Comparison of ENCODE assay signal across 9 cellular contexts in genomic region chr7:140060788-140061606, GRCh38. TPM values are rescaled to one million over a fixed set of nuclear protein-coding genes. Genes with fewer than 3 reads are reported as not detected.
DNase-seq lines count a peak whose midpoint lies in the region; ATAC-seq and TF ChIP-seq lines count a peak whose summit lies in the region.
"Had no signal": no experiment of that assay in that cellular context is flagged by ENCODE, and none has a peak within 500 bp of the region (broad histone marks: within the 10 kb centered on the region; RNA-seq: fewer than 3 reads in every experiment).

No MANE protein-coding gene starts in this region.

- H3K79me2 ChIP-seq in KMS-11 (ENCODE audit: insufficient read depth, low read depth), result peaks cover 12% of the 10 kb centered on the region; the same call in 1 of the 2 replicates

- no peak overlapping the region for H2AFZ ChIP-seq in KMS-11 (ENCODE audit: low read depth)

- H3K27ac ChIP-seq in KMS-11 (no peak overlapping the region), heart left ventricle (peak overlapping the region in 11 of 12 donors; percentile 77 to 99 (median 92)), spleen (peak overlapping the region; percentile 7 to 98 (median 94))

- H3K36me3 Mint-ChIP-seq in T-helper 17 cell (ENCODE audit: low read depth), result no peaks in the 10 kb centered on the region

- peaks cover 45% of the 10 kb centered on the region for H3K4me1 Mint-ChIP-seq in T-helper 17 cell

- H3K27me3 Mint-ChIP-seq in T-helper 17 cell, result no peaks in the 10 kb centered on the region

- no peak for DNase-seq in T-helper 17 cell
- DNase-seq in heart left ventricle, result peak; percentile 72 to 88 (median 79)
- no peak for DNase-seq in spleen
- DNase-seq in NCI-H1436 (lab: John Stamatoyannopoulos, UW), result no peak
- DNase-seq in KBM-7, result no peak
- DNase-seq in glomerular visceral epithelial cell (ENCODE audit: extremely low spot score), result no peak
- DNase-seq in NCI-H526 (lab: John Stamatoyannopoulos, UW), result no peak

- ATAC-seq in T-helper 17 cell, result no peak
- peak; percentile 31 to 66 (median 44) for ATAC-seq in heart left ventricle

- no peaks in the 10 kb centered on the region for H3K9me3 ChIP-seq in T-helper 17 cell (ENCODE audit: control insufficient read depth, low read length, poor library complexity, severe bottlenecking)
- peaks cover 0 to 8% (median 0%) of the 10 kb centered on the region in 12 donors for H3K9me3 ChIP-seq in heart left ventricle
- H3K9me3 ChIP-seq in spleen, result peaks cover 0 to 6% (median 4%) of the 10 kb centered on the region in 8 donors
- H3K9me3 ChIP-seq: mucosa of descending colon had no signal

- 27 to 33% (median 31%) methylated on average over 11 of the region's 11 CpGs for WGBS in heart left ventricle, 4 donors
- 53 to 68% (median 65%) methylated on average over 11 of the region's 11 CpGs for WGBS in spleen, 5 donors

- no peak for TF ChIP-seq POLR2A in heart left ventricle (IDR thresholded peaks at IDR 0.05)
- no peak for TF ChIP-seq POLR2A in spleen (IDR thresholded peaks at IDR 0.05)

- peak overlapping the region; percentile 85 for H3K4me3 Mint-ChIP-seq in T-helper 17 cell

- H3K36me3 ChIP-seq in KMS-11 (ENCODE audit: insufficient read depth) (no peaks in the 10 kb centered on the region), heart left ventricle (peaks cover 0 to 20% (median 9%) of the 10 kb centered on the region in 9 donors), spleen (peaks cover 0 to 21% (median 10%) of the 10 kb centered on the region in 6 donors)

- in situ Hi-C loops in KBM-7 (cut with MboI; ENCODE audit: low pct_unique_long_range_greater_than_20kb, low sequenced_read_pairs), result no loop called here

- peak overlapping the region; percentile 90; the same call in 1 of the 2 replicates for H3K4me2 ChIP-seq in KMS-11

- H3K4me1 ChIP-seq in KMS-11 (ENCODE audit: low read depth, poor library complexity, severe bottlenecking) (peaks cover 24% of the 10 kb centered on the region), heart left ventricle (peaks cover 7 to 67% (median 31%) of the 10 kb centered on the region in 12 donors), spleen (peaks cover 27 to 72% (median 38%) of the 10 kb centered on the region in 6 donors)

- H3K27me3 ChIP-seq in KMS-11 (ENCODE audit: insufficient read depth, low read depth) (no peaks in the 10 kb centered on the region), heart left ventricle (no peaks in the 10 kb centered on the region), spleen (replicated peaks in 1 of 7) (no peaks in the 10 kb centered on the region)

- peak overlapping the region; percentile 80 for H3K27ac Mint-ChIP-seq in T-helper 17 cell

- TF ChIP-seq CTCF in KMS-11 (conservative IDR thresholded peaks at IDR 0.05; ENCODE audit: low read depth, low read length) (no peak), heart left ventricle (IDR thresholded peaks at IDR 0.05) (no peak), spleen (IDR thresholded peaks at IDR 0.05 in 8 of 11, conservative IDR thresholded peaks at IDR 0.05 in 3 of 11) (no peak)

- no peak overlapping the region for H3K9ac ChIP-seq in KMS-11

- intact Hi-C loops in heart left ventricle (cut with DNase I) (loop anchor here in 3 of 10 donors (5.0 to 10.0 kb wide), 2 partner anchors 114 to 116 kb away; partner anchors contain the start of gene KDM7A (in 3 of the 3)), spleen (cut with DNase I; ENCODE audit: low total_unique reads) (no loop called here)

- H3K4me3 ChIP-seq in KMS-11 (IDR thresholded peaks at IDR 0.05; ENCODE audit: insufficient read depth, low read depth, low read length), result no peak overlapping the region
- peak overlapping the region in 10 of 12 donors; percentile 52 to 90 (median 77) for H3K4me3 ChIP-seq in heart left ventricle
- peak overlapping the region in 7 of 8 donors; percentile 61 to 88 (median 68) for H3K4me3 ChIP-seq in spleen

- no peaks in the 10 kb centered on the region for H4K20me1 ChIP-seq in KMS-11 (ENCODE audit: insufficient read depth)

RNA-seq across cellular contexts. Expression of gene PARP12, which starts 1.8 kb away (rescaled TPM):
- total RNA-seq in T-helper 17 cell (100 to 1,000 TPM; 134 to 138 TPM), heart left ventricle (10 to 100 TPM in 8 of 9 donors, 1 to 10 TPM in 1; 9.7 to 65.9 (median 15.3) TPM), spleen (100 to 1,000 TPM in 1 of 7 donors, 10 to 100 TPM in 6; 60.8 to 101 (median 77.5) TPM)
- polyA plus RNA-seq in heart left ventricle (10 to 100 TPM in 1 of 2 donors, 1 to 10 TPM in 1; 6.8 to 12.6 TPM), spleen (10 to 100 TPM; 26.9 to 68.4 (median 59.2) TPM)

Comparison
In these comparisons a context has a peak if more than half of its experiments do, and no peak if none do; other contexts are left out.
1. DNase-seq: peak in heart left ventricle (5 of 5); none in T-helper 17 cell (0 of 3), spleen (single experiment), NCI-H1436 (single experiment), KBM-7 (single experiment), glomerular visceral epithelial cell (single experiment) and NCI-H526 (0 of 2).